ENCODE assay signal across 12 cellular contexts in the genomic region with DNA sequence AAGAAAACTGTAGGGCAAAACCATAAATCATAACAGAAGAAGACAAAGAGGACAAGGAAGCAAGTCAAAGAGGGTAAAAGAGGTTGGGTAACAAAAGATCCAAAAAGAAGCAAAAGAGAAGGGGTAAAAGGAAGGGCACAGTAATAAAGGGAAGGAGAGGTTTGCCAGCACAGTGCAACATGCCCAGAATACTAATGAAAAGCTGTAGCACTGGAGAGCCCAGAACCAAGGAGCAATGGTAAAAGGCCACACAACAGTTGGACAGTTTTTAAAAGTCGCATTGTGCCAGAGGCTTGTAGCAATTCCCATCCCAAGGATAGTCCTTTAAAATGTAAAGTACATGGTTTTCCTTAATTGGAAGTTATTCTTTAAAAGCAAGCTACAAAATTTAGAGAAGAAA.
"Had no signal": no experiment of that assay in that cellular context is flagged by ENCODE, and none has a peak within 500 bp of the region (broad histone marks: within the 10 kb centered on the region; RNA-seq: fewer than 3 reads in every experiment).

No MANE protein-coding gene starts in this region.

- ATAC-seq: activated CD8-positive, alpha-beta T cell treated with anti-CD3 and anti-CD28 coated beads, Interleukin-2, amount 10 ng/mL, durations not matched to agents 7 days and 5 days; activated T-cell treated with anti-CD3 and anti-CD28 coated beads, Interleukin-2, amount 50 U/mL, for 72 hours; left lobe of liver; pancreas; stimulated activated naive B cell treated with anti-CD40 and anti-IgM and Interleukin-4, amounts not matched to agents 10 μg/mL and 1 μg/mL and 100 μg/mL, for 72 hours had no signal

- DNase-seq: activated CD4-positive, alpha-beta T cell treated with anti-CD3 and anti-CD28 coated beads, Interleukin-2, amount 10 ng/mL, durations not matched to agents 7 days and 5 days; activated CD8-positive, alpha-beta memory T cell treated with anti-CD3 and anti-CD28 coated beads, Interleukin-2, amount 50 U/mL, for 4 hours; activated CD8-positive, alpha-beta T cell treated with anti-CD3 and anti-CD28 coated beads, Interleukin-2, amount 10 ng/mL, durations not matched to agents 7 days and 5 days; activated effector memory CD4-positive, alpha-beta T cell treated with anti-CD3 and anti-CD28 coated beads, Interleukin-2, amount 50 U/mL, for 16 hours; activated T-cell treated with anti-CD3 and anti-CD28 coated beads, Interleukin-2, amount 50 U/mL, for 72 hours; foreskin fibroblast; glutamatergic neuron; kidney; pancreas; stimulated activated naive B cell treated with anti-CD40 and anti-IgM and Interleukin-4, amounts not matched to agents 10 μg/mL and 1 μg/mL and 100 μg/mL, for 72 hours; tibial artery had no signal
